10 cellular contexts compared by ENCODE assay signal in genomic region chr22:50674127-50674493, GRCh38. TPM values are rescaled to one million over a fixed set of nuclear protein-coding genes. Genes with fewer than 3 reads are reported as not detected.
DNase-seq lines count a peak whose midpoint lies in the region; ATAC-seq and TF ChIP-seq lines count a peak whose summit lies in the region.
"Had no signal": no experiment of that assay in that cellular context is flagged by ENCODE, and none has a peak within 500 bp of the region (broad histone marks: within the 10 kb centered on the region; RNA-seq: fewer than 3 reads in every experiment).

No MANE protein-coding gene starts in this region.

- H3K9me3 ChIP-seq in CD4-positive, alpha-beta T cell (ENCODE audit: control insufficient read depth, low read length), result no peaks in the 10 kb centered on the region
- no peaks in the 10 kb centered on the region for H3K9me3 ChIP-seq in HUES48 (ENCODE audit: control insufficient read depth, insufficient read depth, low read length)
- no peaks in the 10 kb centered on the region for H3K9me3 ChIP-seq in gastroesophageal sphincter
- no peaks in the 10 kb centered on the region for H3K9me3 ChIP-seq in psoas muscle

- TF ChIP-seq EP300 in gastroesophageal sphincter (IDR thresholded peaks at IDR 0.05), result no peak

- peak overlapping the region; percentile 63; the same call in 1 of the 2 replicates for H3K4me3 ChIP-seq in HUES48 (ENCODE audit: low read depth, low read length)
- H3K4me3 ChIP-seq in gastroesophageal sphincter, result peak overlapping the region; percentile 5 to 48
- H3K4me3 ChIP-seq in psoas muscle, result peak overlapping the region; percentile 63

- H3K36me3 Mint-ChIP-seq in CD4-positive, alpha-beta T cell (ENCODE audit: low read depth), result no peaks in the 10 kb centered on the region

- H3K36me3 ChIP-seq in HUES48 (ENCODE audit: control insufficient read depth, insufficient read depth, low read length) (peaks cover under 1% of the 10 kb centered on the region; the same call in 1 of the 2 replicates), gastroesophageal sphincter (no peaks in the 10 kb centered on the region), psoas muscle (ENCODE audit: insufficient read depth in 1 of 2, low read depth in 1 of 2) (peaks cover 0 to 3% of the 10 kb centered on the region in 2 donors)

- no peak overlapping the region for H3K27ac Mint-ChIP-seq in CD4-positive, alpha-beta T cell

- ATAC-seq in CD4-positive, alpha-beta T cell (ENCODE audit: poor library complexity), result no peak
- ATAC-seq in gastroesophageal sphincter (no peak), psoas muscle (no peak), GM19328 (IDR thresholded peaks at IDR 0.05; ENCODE audit: unreplicated experiment) (no peak), GM21723 (IDR thresholded peaks at IDR 0.05; ENCODE audit: unreplicated experiment) (no peak), HG02798 (IDR thresholded peaks at IDR 0.05; ENCODE audit: poor library complexity, unreplicated experiment) (no peak)

- H3K27ac ChIP-seq in CD4-positive, alpha-beta T cell (ENCODE audit: low read depth, low read length), result no peak overlapping the region
- H3K27ac ChIP-seq in HUES48 (ENCODE audit: low read depth, low read length) (no peak overlapping the region), gastroesophageal sphincter (peak overlapping the region in 3 of 4 donors; percentile 67 to 73 (median 69)), psoas muscle (no peak overlapping the region)
- H3K27ac ChIP-seq: HL-60 had no signal

- H3K4me1 ChIP-seq in HUES48 (ENCODE audit: control insufficient read depth, insufficient read depth, low read length) (peaks cover 8% of the 10 kb centered on the region; the same call in 1 of the 2 replicates), gastroesophageal sphincter (peaks cover 0 to 20% (median 8%) of the 10 kb centered on the region in 3 donors), psoas muscle (no peaks in the 10 kb centered on the region)

- no peak overlapping the region for H3K9ac ChIP-seq in HUES48 (ENCODE audit: low read depth, low read length)

- TF ChIP-seq CTCF in CD4-positive, alpha-beta T cell (IDR thresholded peaks at IDR 0.05), result no peak
- TF ChIP-seq CTCF in gastroesophageal sphincter (IDR thresholded peaks at IDR 0.05), result no peak
- TF ChIP-seq CTCF in psoas muscle (IDR thresholded peaks at IDR 0.05), result no peak

- DNase-seq in CD4-positive, alpha-beta T cell, result no peak
- no peak for DNase-seq in psoas muscle
- DNase-seq: NCI-H1694 treated with DMSO at 0.1 percent for 48 hours, SHP77 had no signal

- H3K4me3 Mint-ChIP-seq in CD4-positive, alpha-beta T cell, result peak overlapping the region; percentile 20

- TF ChIP-seq POLR2A in gastroesophageal sphincter (IDR thresholded peaks at IDR 0.05), result no peak

- peaks cover 29% of the 10 kb centered on the region for H3K27me3 ChIP-seq in CD4-positive, alpha-beta T cell (ENCODE audit: control insufficient read depth, insufficient read depth, low read length)
- H3K27me3 ChIP-seq in HUES48 (ENCODE audit: control insufficient read depth, insufficient read depth, low read length) (peaks cover 22% of the 10 kb centered on the region), gastroesophageal sphincter (peaks cover 69% of the 10 kb centered on the region), psoas muscle (ENCODE audit: insufficient read depth in 3 of 3, low read length in 2 of 3) (peaks cover 0 to 56% (median 12%) of the 10 kb centered on the region in 3 donors)

- peaks cover 48% of the 10 kb centered on the region for H3K27me3 Mint-ChIP-seq in CD4-positive, alpha-beta T cell

- POLR2A ChIA-PET in CD4-positive, alpha-beta T cell (lab: Charles Lee), result interaction anchor here (1.0 kb wide), 1 partner anchor 53 kb away, joined by 5 read pairs; no protein-coding TSS in a partner anchor

- no peaks in the 10 kb centered on the region for H3K9me3 Mint-ChIP-seq in CD4-positive, alpha-beta T cell

- H3K4me1 Mint-ChIP-seq in CD4-positive, alpha-beta T cell (ENCODE audit: low read depth), result peaks cover 16% of the 10 kb centered on the region

- CTCF ChIA-PET in CD4-positive, alpha-beta T cell (lab: Charles Lee), result interaction anchor here (1.4 kb wide), 1 partner anchor 18 kb away, joined by 3 read pairs; no protein-coding TSS in a partner anchor

- WGBS in gastroesophageal sphincter (ENCODE audit: low coverage in 1 of 2), 2 donors, result no CpG with 5 or more reads among the region's 42 CpGs
- WGBS in psoas muscle, 3 donors, result 0 to 1% (median 0%) methylated on average over 3 to 18 of the region's 42 CpGs

- intact Hi-C loops in CD4-positive, alpha-beta T cell (cut with DNase I, micrococcal nuclease), result no loop called here
- intact Hi-C loops in psoas muscle (cut with DNase I), result no loop called here

RNA-seq across cellular contexts. Expression of gene SHANK3, which starts 1.5 kb away (rescaled TPM):
- not detected for total RNA-seq in CD4-positive, alpha-beta T cell
- total RNA-seq in gastroesophageal sphincter (10 to 100 TPM in 2 of 4 donors, 1 to 10 TPM in 2; 5.9 to 20.5 (median 13.0) TPM), psoas muscle (10 to 100 TPM in 3 of 4 donors, 1 to 10 TPM in 1; 7.5 to 16.3 (median 13.5) TPM)
- 1 to 10 TPM; 4.2 to 9.3 (median 4.8) TPM for polyA plus RNA-seq in psoas muscle

RNA-seq across cellular contexts. Expression of gene ARSA, which starts 46.2 kb away (rescaled TPM):
- total RNA-seq in CD4-positive, alpha-beta T cell, result 10 to 100 TPM; 52.3 to 54.4 TPM
- 10 to 100 TPM; 19.5 to 40.0 (median 21.0) TPM for total RNA-seq in gastroesophageal sphincter
- total RNA-seq in psoas muscle, result 10 to 100 TPM in 2 of 4 donors, 1 to 10 TPM in 2; 8.8 to 13.6 (median 10.4) TPM
- polyA plus RNA-seq in psoas muscle, result 10 to 100 TPM in 1 of 3 donors, 1 to 10 TPM in 2; 8.3 to 11.7 (median 9.8) TPM

Comparison
In these comparisons a context has a peak if more than half of its experiments do, and no peak if none do; other contexts are left out.
1. H3K27ac ChIP-seq: peak in gastroesophageal sphincter (3 of 4); none in CD4-positive, alpha-beta T cell (single experiment), HUES48 (single experiment) and psoas muscle (single experiment).
2. RNA of gene SHANK3, which starts 1.5 kb away (total RNA-seq): 5.9 to 20.5 TPM in gastroesophageal sphincter and 7.5 to 16.3 TPM in psoas muscle; not detected in CD4-positive, alpha-beta T cell; every median in the first group is over 4 times any median in the second.
3. Peak in every context shown above with its lines, with median percentiles within 50 percentile points of each other: H3K4me3 ChIP-seq.